ENCODE assay signal across 7 cellular contexts in the genomic region with DNA sequence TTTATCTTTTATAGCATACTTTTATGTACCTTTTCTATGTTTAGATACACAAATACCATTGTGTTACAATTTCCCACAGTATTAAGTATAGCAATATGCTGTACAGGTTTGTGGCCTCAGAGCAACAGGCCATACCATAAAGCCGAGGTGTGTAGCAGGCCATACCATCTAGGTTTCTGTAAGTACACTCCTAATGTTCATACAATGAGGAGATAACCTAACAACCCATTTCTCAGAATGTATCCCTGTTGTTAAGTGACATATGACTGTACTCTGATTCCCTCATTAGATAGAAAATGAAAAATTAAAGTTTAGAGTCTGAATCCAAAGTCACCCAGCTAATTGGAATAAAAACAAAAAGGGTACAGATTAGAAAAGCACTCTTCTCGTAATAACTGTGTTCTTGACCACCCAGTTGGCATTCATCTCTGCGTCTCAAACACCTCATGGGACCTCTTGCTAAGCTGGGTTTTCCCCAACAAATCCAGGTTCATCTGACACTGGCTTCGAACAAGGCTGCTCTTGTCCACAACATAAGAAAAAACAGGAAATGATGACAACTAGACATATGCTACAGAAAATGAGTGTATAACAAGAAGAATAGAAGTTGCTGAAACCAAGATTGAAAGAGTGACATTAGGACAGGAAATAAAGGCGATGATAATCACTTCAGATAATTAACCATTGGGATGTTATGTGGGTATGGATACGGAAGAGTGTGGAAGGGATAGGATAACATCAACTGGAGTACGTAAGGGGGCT. TPM values are rescaled to one million over a fixed set of nuclear protein-coding genes. Genes with fewer than 3 reads are reported as not detected.
DNase-seq lines count a peak whose midpoint lies in the region; ATAC-seq and TF ChIP-seq lines count a peak whose summit lies in the region.

No MANE protein-coding gene starts in this region.

- H3K4me3 ChIP-seq in HCT116 (replicated peaks in 1 of 2; ENCODE audit: low read depth in 1 of 2, low read length in 2 of 2) (peak overlapping the region; percentile 77 to 94), foreskin fibroblast (ENCODE audit: low read depth in 1 of 2, low read length in 2 of 2) (peak overlapping the region; percentile 95 to 97)

- H3K9me3 ChIP-seq in HCT116 (ENCODE audit: control insufficient read depth in 1 of 2, insufficient read depth in 1 of 2, low read depth in 1 of 2, low read length in 2 of 2): no peaks in the 10 kb centered on the region

- H3K27ac ChIP-seq in HCT116 (ENCODE audit: low read depth, low read length): no peak overlapping the region

- peak overlapping the region; percentile 91 for H3K9ac ChIP-seq in HCT116 (ENCODE audit: low read length)

- no peaks in the 10 kb centered on the region for H3K27me3 Mint-ChIP-seq in T-helper 2 cell treated with Interferon-gamma antibody and Interleukin-4, amounts not matched to agents 5 μg/mL and 100 μg/mL, for 36 hours (ENCODE audit: low read depth)
- H3K27me3 Mint-ChIP-seq in stimulated activated memory B cell treated with anti-CD40 and anti-IgM and Interleukin-4, amounts not matched to agents 10 μg/mL and 1 μg/mL and 100 μg/mL, for 72 hours: no peaks in the 10 kb centered on the region

- peak overlapping the region; percentile 73 for H3K4me2 ChIP-seq in HCT116 (ENCODE audit: low read length)

- TF ChIP-seq CTCF in HCT116 (IDR thresholded peaks at IDR 0.05 in 2 of 3, conservative IDR thresholded peaks at IDR 0.05 in 1 of 3; ENCODE audit: borderline replicate concordance in 1 of 3, insufficient read depth in 1 of 3, low read depth in 2 of 3, low read length in 2 of 3) (no peak), foreskin fibroblast (IDR thresholded peaks at IDR 0.05; ENCODE audit: low read depth, low read length) (no peak)

- RAD21 ChIA-PET in HCT116 (lab: Charles Lee; ENCODE audit: low non-redundant PET in 1 of 2, low total read pairs in 2 of 2, uncharacterized antibody in 2 of 2, unreplicated experiment in 2 of 2): no interaction called here

- DNase-seq in HCT116 (ENCODE audit: low read depth, low spot score): no peak
- DNase-seq in T-helper 2 cell treated with Interferon-gamma antibody and Interleukin-4, amounts not matched to agents 5 μg/mL and 100 μg/mL, for 36 hours (ENCODE audit: low spot score): peak; percentile 27
- no peak for DNase-seq in foreskin fibroblast
- DNase-seq in NCI-H2227 treated with DMSO at 0.1 percent for 48 hours (lab: John Stamatoyannopoulos, UW): no peak
- no peak for DNase-seq in superior temporal gyrus (ENCODE audit: extremely low spot score)
- DNase-seq in H4 (ENCODE audit: low spot score): no peak

- H4K20me1 ChIP-seq in HCT116 (ENCODE audit: insufficient read depth): no peaks in the 10 kb centered on the region

- H3K27ac Mint-ChIP-seq in T-helper 2 cell treated with Interferon-gamma antibody and Interleukin-4, amounts not matched to agents 5 μg/mL and 100 μg/mL, for 36 hours: peak overlapping the region; percentile 93
- peak overlapping the region; percentile 94 for H3K27ac Mint-ChIP-seq in stimulated activated memory B cell treated with anti-CD40 and anti-IgM and Interleukin-4, amounts not matched to agents 10 μg/mL and 1 μg/mL and 100 μg/mL, for 72 hours

- BruUV-seq in HCT116 (replicated peaks; lab: Mats Ljungman, UMichigan): TSS peak; percentile 68

- CTCF ChIA-PET in HCT116 (lab: Charles Lee): interaction anchor here (2.8 to 3.0 kb wide), 2 partner anchors 8 to 10 kb away, joined by 9 to 21 read pairs; a partner anchor contains a TSS

- TF ChIP-seq RAD21 in HCT116 (IDR thresholded peaks at IDR 0.05; ENCODE audit: low read depth): no peak

- peaks cover 35 to 39% of the 10 kb centered on the region in 2 experiments for H3K36me3 ChIP-seq in HCT116 (ENCODE audit: control insufficient read depth in 1 of 2, insufficient read depth in 2 of 2, low read length in 2 of 2)

- peaks cover 33% of the 10 kb centered on the region for H3K4me1 Mint-ChIP-seq in T-helper 2 cell treated with Interferon-gamma antibody and Interleukin-4, amounts not matched to agents 5 μg/mL and 100 μg/mL, for 36 hours (ENCODE audit: low read depth)
- H3K4me1 Mint-ChIP-seq in stimulated activated memory B cell treated with anti-CD40 and anti-IgM and Interleukin-4, amounts not matched to agents 10 μg/mL and 1 μg/mL and 100 μg/mL, for 72 hours: peaks cover 15% of the 10 kb centered on the region

- H3K9me3 Mint-ChIP-seq in T-helper 2 cell treated with Interferon-gamma antibody and Interleukin-4, amounts not matched to agents 5 μg/mL and 100 μg/mL, for 36 hours: no peaks in the 10 kb centered on the region
- H3K9me3 Mint-ChIP-seq in stimulated activated memory B cell treated with anti-CD40 and anti-IgM and Interleukin-4, amounts not matched to agents 10 μg/mL and 1 μg/mL and 100 μg/mL, for 72 hours: no peaks in the 10 kb centered on the region

- peaks cover 45% of the 10 kb centered on the region for H3K79me2 ChIP-seq in HCT116 (ENCODE audit: insufficient read depth, low read length)

- H3K36me3 Mint-ChIP-seq in T-helper 2 cell treated with Interferon-gamma antibody and Interleukin-4, amounts not matched to agents 5 μg/mL and 100 μg/mL, for 36 hours (ENCODE audit: low read depth): peaks cover 44% of the 10 kb centered on the region
- peaks cover 37% of the 10 kb centered on the region for H3K36me3 Mint-ChIP-seq in stimulated activated memory B cell treated with anti-CD40 and anti-IgM and Interleukin-4, amounts not matched to agents 10 μg/mL and 1 μg/mL and 100 μg/mL, for 72 hours

- no peaks in the 10 kb centered on the region for H3K27me3 ChIP-seq in HCT116 (ENCODE audit: insufficient read depth, low read length)

- peak overlapping the region; percentile 88 for H3K4me3 Mint-ChIP-seq in T-helper 2 cell treated with Interferon-gamma antibody and Interleukin-4, amounts not matched to agents 5 μg/mL and 100 μg/mL, for 36 hours
- H3K4me3 Mint-ChIP-seq in stimulated activated memory B cell treated with anti-CD40 and anti-IgM and Interleukin-4, amounts not matched to agents 10 μg/mL and 1 μg/mL and 100 μg/mL, for 72 hours: peak overlapping the region; percentile 98

- POLR2A ChIA-PET in HCT116 (lab: Charles Lee): no interaction called here

- H2AFZ ChIP-seq in HCT116 (ENCODE audit: low read depth, low read length, poor library complexity, severe bottlenecking): no peak overlapping the region

- intact Hi-C loops in HCT116 (cut with micrococcal nuclease): no loop called here

- no peak for TF ChIP-seq POLR2A in HCT116 (IDR thresholded peaks at IDR 0.05; ENCODE audit: borderline replicate concordance, extremely low read depth, insufficient read depth, insufficient read length)

- no peaks in the 10 kb centered on the region for H3K9me2 ChIP-seq in HCT116 (ENCODE audit: insufficient read depth)

- ATAC-seq in HCT116: no peak
- ATAC-seq in stimulated activated memory B cell treated with anti-CD40 and anti-IgM and Interleukin-4, amounts not matched to agents 10 μg/mL and 1 μg/mL and 100 μg/mL, for 72 hours: peak; percentile 46

- H3K4me1 ChIP-seq in HCT116 (ENCODE audit: control insufficient read depth in 1 of 2, insufficient read depth in 2 of 2, low read length in 2 of 2): peaks cover 7 to 18% of the 10 kb centered on the region in 2 experiments; a peak in 3 of 4 replicates

TF ChIP-seq in HCT116, 20 proteins besides CTCF, POLR2A, EP300 and RAD21:
- TF ChIP-seq JUND (IDR thresholded peaks at IDR 0.05): peak; percentile 10; the same call in 1 of the 2 replicates
- TF ChIP-seq, protein P1, sequence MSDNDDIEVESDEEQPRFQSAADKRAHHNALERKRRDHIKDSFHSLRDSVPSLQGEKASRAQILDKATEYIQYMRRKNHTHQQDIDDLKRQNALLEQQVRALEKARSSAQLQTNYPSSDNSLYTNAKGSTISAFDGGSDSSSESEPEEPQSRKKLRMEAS (IDR thresholded peaks at IDR 0.05): no peak
- TF ChIP-seq SRF (IDR thresholded peaks at IDR 0.05; ENCODE audit: low read depth): no peak
- no peak for TF ChIP-seq YY1 (IDR thresholded peaks at IDR 0.05; ENCODE audit: extremely low read depth, insufficient replicate concordance, low read depth, low read length)
- TF ChIP-seq, protein P2, sequence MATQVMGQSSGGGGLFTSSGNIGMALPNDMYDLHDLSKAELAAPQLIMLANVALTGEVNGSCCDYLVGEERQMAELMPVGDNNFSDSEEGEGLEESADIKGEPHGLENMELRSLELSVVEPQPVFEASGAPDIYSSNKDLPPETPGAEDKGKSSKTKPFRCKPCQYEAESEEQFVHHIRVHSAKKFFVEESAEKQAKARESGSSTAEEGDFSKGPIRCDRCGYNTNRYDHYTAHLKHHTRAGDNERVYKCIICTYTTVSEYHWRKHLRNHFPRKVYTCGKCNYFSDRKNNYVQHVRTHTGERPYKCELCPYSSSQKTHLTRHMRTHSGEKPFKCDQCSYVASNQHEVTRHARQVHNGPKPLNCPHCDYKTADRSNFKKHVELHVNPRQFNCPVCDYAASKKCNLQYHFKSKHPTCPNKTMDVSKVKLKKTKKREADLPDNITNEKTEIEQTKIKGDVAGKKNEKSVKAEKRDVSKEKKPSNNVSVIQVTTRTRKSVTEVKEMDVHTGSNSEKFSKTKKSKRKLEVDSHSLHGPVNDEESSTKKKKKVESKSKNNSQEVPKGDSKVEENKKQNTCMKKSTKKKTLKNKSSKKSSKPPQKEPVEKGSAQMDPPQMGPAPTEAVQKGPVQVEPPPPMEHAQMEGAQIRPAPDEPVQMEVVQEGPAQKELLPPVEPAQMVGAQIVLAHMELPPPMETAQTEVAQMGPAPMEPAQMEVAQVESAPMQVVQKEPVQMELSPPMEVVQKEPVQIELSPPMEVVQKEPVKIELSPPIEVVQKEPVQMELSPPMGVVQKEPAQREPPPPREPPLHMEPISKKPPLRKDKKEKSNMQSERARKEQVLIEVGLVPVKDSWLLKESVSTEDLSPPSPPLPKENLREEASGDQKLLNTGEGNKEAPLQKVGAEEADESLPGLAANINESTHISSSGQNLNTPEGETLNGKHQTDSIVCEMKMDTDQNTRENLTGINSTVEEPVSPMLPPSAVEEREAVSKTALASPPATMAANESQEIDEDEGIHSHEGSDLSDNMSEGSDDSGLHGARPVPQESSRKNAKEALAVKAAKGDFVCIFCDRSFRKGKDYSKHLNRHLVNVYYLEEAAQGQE (IDR thresholded peaks at IDR 0.05; ENCODE audit: low read depth): no peak

RNA-seq across cellular contexts. Expression of a gene that starts 1.4 kb away (rescaled TPM):
- total RNA-seq in HCT116 (2021; ENCODE audit: unreplicated experiment): 243 TPM
- 253 and 361 TPM in 2 replicates for polyA plus RNA-seq in HCT116 (2012)
- total RNA-seq in H4 (2014; rRNA removed; shearing (Covaris generic)): 184 and 195 TPM in 2 replicates

RNA-seq across cellular contexts. Expression of a gene that starts 7.4 kb away (rescaled TPM):
- 67.2 TPM for total RNA-seq in HCT116 (2021; ENCODE audit: unreplicated experiment)
- 22.0 and 30.5 TPM in 2 replicates for polyA plus RNA-seq in HCT116 (2012)
- total RNA-seq in H4 (2014; rRNA removed; shearing (Covaris generic)): 5.6 and 6.4 TPM in 2 replicates

RNA-seq across cellular contexts. Expression of a gene that starts 8.6 kb away (rescaled TPM):
- total RNA-seq in HCT116 (2021; ENCODE audit: unreplicated experiment): 30.9 TPM
- 13.2 and 17.0 TPM in 2 replicates for polyA plus RNA-seq in HCT116 (2012)
- total RNA-seq in H4 (2014; rRNA removed; shearing (Covaris generic)): 0.31 and 0.33 TPM in 2 replicates

Comparison
In these comparisons a context has a peak if more than half of its experiments do, and no peak if none do; other contexts are left out.
1. RNA of a gene that starts 8.6 kb away (total RNA-seq): 30.9 TPM in HCT116 (single experiment); 0.31 to 0.33 TPM in H4; every median in the first group is over 10 times any median in the second.